ENCODE assay signal across 10 cellular contexts in the genomic region with DNA sequence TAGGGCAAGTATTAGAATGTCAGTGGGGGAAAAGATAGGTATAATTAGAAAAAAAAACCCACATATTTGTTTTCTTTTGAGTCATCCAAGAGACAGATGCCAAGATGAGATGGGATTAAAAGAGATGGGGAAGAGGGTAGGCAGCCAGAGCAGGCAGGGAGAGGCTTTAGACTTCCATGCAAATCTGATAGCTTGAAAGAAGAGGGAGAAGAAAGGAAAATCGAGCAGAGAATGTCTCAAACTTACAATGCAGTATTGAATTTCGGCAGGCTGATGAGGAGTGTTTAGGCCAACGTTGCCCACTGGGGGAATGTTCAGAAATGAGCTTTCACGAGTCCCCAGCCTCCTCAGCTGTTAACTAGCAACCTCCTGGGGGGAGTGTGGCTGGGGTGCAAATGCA.
A peak's percentile ranks its signal among the peaks of the same experiment; 100 is the strongest.
DNase-seq lines count a peak whose midpoint lies in the region; ATAC-seq and TF ChIP-seq lines count a peak whose summit lies in the region.
"Had no signal": no experiment of that assay in that cellular context is flagged by ENCODE, and none has a peak within 500 bp of the region (broad histone marks: within the 10 kb centered on the region; RNA-seq: fewer than 3 reads in every experiment).

No MANE protein-coding gene starts in this region.

- H3K9me3 ChIP-seq in osteoblast (ENCODE audit: low read depth, low read length): no peaks in the 10 kb centered on the region
- H3K9me3 ChIP-seq: gastroesophageal sphincter had no signal

- H3K27me3 ChIP-seq in osteoblast (ENCODE audit: insufficient read depth, low read length): no peaks in the 10 kb centered on the region
- H3K27me3 ChIP-seq: gastroesophageal sphincter had no signal

- no peak for ATAC-seq in GM21723 (IDR thresholded peaks at IDR 0.05; ENCODE audit: unreplicated experiment)
- ATAC-seq: gastroesophageal sphincter had no signal

- no peaks in the 10 kb centered on the region for H4K20me1 ChIP-seq in osteoblast (ENCODE audit: insufficient read depth, low read length)

- H3K4me1 ChIP-seq in osteoblast (ENCODE audit: insufficient read depth, low read length): peaks cover 21% of the 10 kb centered on the region

- H2AFZ ChIP-seq in osteoblast (ENCODE audit: low read length): no peak overlapping the region

- TF ChIP-seq CTCF in choroid plexus epithelial cell (conservative IDR thresholded peaks at IDR 0.05; ENCODE audit: low read depth, low read length) (peak; percentile 25), osteoblast (IDR thresholded peaks at IDR 0.05; ENCODE audit: extremely low read depth, low read depth, low read length) (no peak)

- H3K36me3 ChIP-seq in osteoblast (ENCODE audit: insufficient read depth, low read length): no peaks in the 10 kb centered on the region
- H3K36me3 ChIP-seq: gastroesophageal sphincter had no signal

- H3K4me3 ChIP-seq in choroid plexus epithelial cell (ENCODE audit: low read depth, low read length) (no peak overlapping the region), osteoblast (ENCODE audit: insufficient read depth, low read length) (no peak overlapping the region)
- H3K4me3 ChIP-seq: gastroesophageal sphincter had no signal

- peak overlapping the region; percentile 15 for H3K4me2 ChIP-seq in osteoblast (ENCODE audit: insufficient read depth, low read length)

- H3K27ac ChIP-seq in osteoblast (ENCODE audit: low read depth, low read length): peak overlapping the region; percentile 51
- H3K27ac ChIP-seq: gastroesophageal sphincter had no signal

- DNase-seq in GM03348 (ENCODE audit: low spot score) (peak; percentile 38), NCI-H82 treated with DMSO at 0.1 percent for 48 hours (lab: John Stamatoyannopoulos, UW; ENCODE audit: unreplicated experiment) (peak; percentile 23), choroid plexus epithelial cell (ENCODE audit: low read depth) (no peak), osteoblast (ENCODE audit: insufficient read length, low spot score, missing footprints) (no peak), hepatic stellate cell (ENCODE audit: low spot score) (no peak), HuH-7.5 (ENCODE audit: low spot score) (no peak)
- DNase-seq: activated naive CD8-positive, alpha-beta T cell treated with anti-CD3 and anti-CD28 coated beads for 36 hours; islet precursor cell had no signal

- H3K79me2 ChIP-seq in osteoblast (ENCODE audit: insufficient read depth, low read length): peaks cover 24% of the 10 kb centered on the region

Comparison
In these comparisons a context has a peak if more than half of its experiments do, and no peak if none do; other contexts are left out.
1. DNase-seq: peak in GM03348 (single experiment) and NCI-H82 treated with DMSO at 0.1 percent for 48 hours (single experiment); none in choroid plexus epithelial cell (single experiment), osteoblast (single experiment), hepatic stellate cell (single experiment) and HuH-7.5 (single experiment).